Comparison of ENCODE assay signal across 8 cellular contexts in genomic region chr5:34179453-34180190, GRCh38.
DNase-seq lines count a peak whose midpoint lies in the region; ATAC-seq, FAIRE-seq and TF ChIP-seq lines count a peak whose summit lies in the region.
"Not testable (repeated sequence)": the region's sequence is repeated elsewhere in the genome, so short reads cannot be mapped to it uniquely, and the experiment has no call there.

No MANE protein-coding gene starts in this region.

- H3K36me3 Mint-ChIP-seq in activated CD8-positive, alpha-beta memory T cell treated with anti-CD3 and anti-CD28 coated beads, Interleukin-2, amount 10 ng/mL, durations not matched to agents 7 days and 5 days, result peaks cover 10% of the 10 kb centered on the region
- H3K36me3 Mint-ChIP-seq in neural progenitor cell, result not testable (repeated sequence)
- H3K36me3 Mint-ChIP-seq in type B pancreatic cell, result peaks cover 14% of the 10 kb centered on the region

- H3K27ac ChIP-seq in PC-3 (ENCODE audit: low read length); HepG2 (ENCODE audit: extremely low read length, insufficient read depth, low read length); neural progenitor cell: not testable (repeated sequence)
- H3K27ac ChIP-seq in breast epithelium, result peak overlapping the region in 1 of 2 donors; percentile 60

- not testable (repeated sequence) for H3K4me2 ChIP-seq in PC-3 (ENCODE audit: low read length); HepG2 (ENCODE audit: low read depth, low read length); neural progenitor cell

- H3K4me1 ChIP-seq in PC-3 (ENCODE audit: insufficient read depth, low read length); breast epithelium; HepG2 (ENCODE audit: insufficient read depth, low read length); neural progenitor cell: not testable (repeated sequence)

- H3K9me2 ChIP-seq in PC-3 (replicated peaks; ENCODE audit: low read length), result not testable (repeated sequence)

- TF ChIP-seq RAD21 in HepG2 (CRISPR knock-in tag; IDR thresholded peaks at IDR 0.05), result not testable (repeated sequence)

- not testable (repeated sequence) for ATAC-seq in PC-3; activated CD8-positive, alpha-beta memory T cell treated with anti-CD3 and anti-CD28 coated beads, Interleukin-2, amount 10 ng/mL, durations not matched to agents 7 days and 5 days; Right ventricle myocardium inferior; HepG2

- not testable (repeated sequence) for FAIRE-seq in HepG2 (lab: Jason Lieb, UNC)

- H3K79me2 ChIP-seq in PC-3 (ENCODE audit: low read length); HepG2 (ENCODE audit: insufficient read depth, low read length); neural progenitor cell (ENCODE audit: low read depth): not testable (repeated sequence)

- not testable (repeated sequence) for H3K27me3 ChIP-seq in PC-3 (ENCODE audit: low read length); breast epithelium; HepG2 (ENCODE audit: control insufficient read depth in 1 of 2, insufficient read depth in 2 of 2, low read length in 2 of 2); neural progenitor cell

- H3K9ac ChIP-seq in PC-3 (ENCODE audit: low read length); HepG2 (ENCODE audit: insufficient read depth, low read depth, low read length); neural progenitor cell: not testable (repeated sequence)

- not testable (repeated sequence) for H3F3A ChIP-seq in PC-3 (ENCODE audit: low read length, unreplicated experiment); neural progenitor cell (ENCODE audit: low read depth)

- POLR2A ChIA-PET in PC-3 (lab: Charles Lee; ENCODE audit: unreplicated experiment); HepG2 (lab: Yijun Ruan, JAX): not testable (repeated sequence)

- H3K4me3 ChIP-seq in PC-3 (ENCODE audit: low read length); breast epithelium; HepG2 (replicated peaks in 1 of 3; ENCODE audit: insufficient read depth in 1 of 3, low read depth in 2 of 3, low read length in 3 of 3); neural progenitor cell: not testable (repeated sequence)

- not testable (repeated sequence) for H4K20me1 ChIP-seq in PC-3 (ENCODE audit: low read length); HepG2 (ENCODE audit: insufficient read depth, low read length); neural progenitor cell (ENCODE audit: low read depth)

- in situ Hi-C loops in HepG2 (cut with HindIII; ENCODE audit: extremely low pct_ligation_motif_present, low pct_unique_long_range_greater_than_20kb), result loop anchor here (25.0 kb wide), 1 partner anchor 283 kb away; no protein-coding TSS in a partner anchor

- TF ChIP-seq POLR2A in breast epithelium (IDR thresholded peaks at IDR 0.05); HepG2 (IDR thresholded peaks at IDR 0.05; ENCODE audit: insufficient read depth in 1 of 2, low read depth in 2 of 2, low read length in 2 of 2): not testable (repeated sequence)

- not testable (repeated sequence) for H3K9me3 Mint-ChIP-seq in activated CD8-positive, alpha-beta memory T cell treated with anti-CD3 and anti-CD28 coated beads, Interleukin-2, amount 10 ng/mL, durations not matched to agents 7 days and 5 days (ENCODE audit: low read depth); neural progenitor cell; type B pancreatic cell

- H2AFZ ChIP-seq in PC-3 (ENCODE audit: low read length); HepG2 (ENCODE audit: low read length); neural progenitor cell (replicated peaks): not testable (repeated sequence)

- TF ChIP-seq EP300 in HepG2 (IDR thresholded peaks at IDR 0.05; ENCODE audit: low read depth in 2 of 2, low read length in 2 of 2), result not testable (repeated sequence)
- 0 out of 2 replicates have a peak, but pooled peaks have one; percentile 29 for TF ChIP-seq EP300 in HepG2 (CRISPR knock-in tag; IDR thresholded peaks at IDR 0.05; ENCODE audit: borderline replicate concordance)

- DNase-seq in ELF-1 (ENCODE audit: low read depth, low spot score), result peak; percentile 1
- peak; percentile 31 for DNase-seq in PC-3
- peak; percentile 67 for DNase-seq in activated CD8-positive, alpha-beta memory T cell treated with anti-CD3 and anti-CD28 coated beads, Interleukin-2, amount 10 ng/mL, durations not matched to agents 7 days and 5 days
- DNase-seq in breast epithelium (ENCODE audit: low spot score in 2 of 2), result peak; percentile 85 to 94
- peak; percentile 57 for DNase-seq in Right ventricle myocardium inferior (ENCODE audit: missing footprints)
- peak; percentile 0 for DNase-seq in HepG2 (ENCODE audit: low spot score)
- not testable (repeated sequence) for DNase-seq in neural progenitor cell (ENCODE audit: low spot score)
- peak; percentile 77 for DNase-seq in type B pancreatic cell (ENCODE audit: extremely low spot score, unreplicated experiment)

- not testable (repeated sequence) for H3K36me3 ChIP-seq in PC-3 (ENCODE audit: low read depth, low read length); breast epithelium; neural progenitor cell
- peaks cover 7 to 16% of the 10 kb centered on the region in 2 experiments; a peak in 4 of 5 replicates for H3K36me3 ChIP-seq in HepG2 (replicated peaks in 1 of 2; ENCODE audit: control insufficient read depth in 1 of 2, insufficient read depth in 2 of 2, low read length in 2 of 2)

- H3K27ac Mint-ChIP-seq in activated CD8-positive, alpha-beta memory T cell treated with anti-CD3 and anti-CD28 coated beads, Interleukin-2, amount 10 ng/mL, durations not matched to agents 7 days and 5 days, result not testable (repeated sequence)
- peak overlapping the region; percentile 29 for H3K27ac Mint-ChIP-seq in neural progenitor cell
- H3K27ac Mint-ChIP-seq in type B pancreatic cell, result peak overlapping the region; percentile 5

- not testable (repeated sequence) for H3K4me1 Mint-ChIP-seq in activated CD8-positive, alpha-beta memory T cell treated with anti-CD3 and anti-CD28 coated beads, Interleukin-2, amount 10 ng/mL, durations not matched to agents 7 days and 5 days; neural progenitor cell; type B pancreatic cell (ENCODE audit: unreplicated experiment)

- H3K27me3 Mint-ChIP-seq in activated CD8-positive, alpha-beta memory T cell treated with anti-CD3 and anti-CD28 coated beads, Interleukin-2, amount 10 ng/mL, durations not matched to agents 7 days and 5 days; neural progenitor cell (ENCODE audit: insufficient read depth, low read depth); type B pancreatic cell: not testable (repeated sequence)

- not testable (repeated sequence) for BruUV-seq in PC-3 (replicated peaks; lab: Mats Ljungman, UMichigan); HepG2 (replicated peaks; lab: Mats Ljungman, UMichigan)

- TF ChIP-seq CTCF in PC-3 (conservative IDR thresholded peaks at IDR 0.05; ENCODE audit: low read depth, low read length); breast epithelium (IDR thresholded peaks at IDR 0.05); HepG2 (CRISPR knock-in tag; IDR thresholded peaks at IDR 0.05); neural progenitor cell (IDR thresholded peaks at IDR 0.05); type B pancreatic cell (conservative IDR thresholded peaks at IDR 0.05): not testable (repeated sequence)

- not testable (repeated sequence) for H3K4me3 Mint-ChIP-seq in activated CD8-positive, alpha-beta memory T cell treated with anti-CD3 and anti-CD28 coated beads, Interleukin-2, amount 10 ng/mL, durations not matched to agents 7 days and 5 days; neural progenitor cell; type B pancreatic cell

- H3K9me3 ChIP-seq in PC-3 (ENCODE audit: low read length); breast epithelium; HepG2 (ENCODE audit: low read length); neural progenitor cell (ENCODE audit: low read depth): not testable (repeated sequence)

- CTCF ChIA-PET in PC-3 (lab: Charles Lee); activated CD8-positive, alpha-beta memory T cell treated with anti-CD3 and anti-CD28 coated beads, Interleukin-2, amount 10 ng/mL, durations not matched to agents 7 days and 5 days (lab: Charles Lee); HepG2 (lab: Yijun Ruan, JAX; ENCODE audit: low intra/inter-chr PET ratio, low total read pairs): not testable (repeated sequence)

- intact Hi-C loops in PC-3 (cut with micrococcal nuclease); breast epithelium (cut with DNase I; ENCODE audit: low total_unique reads); Right ventricle myocardium inferior (cut with DNase I); HepG2 (cut with micrococcal nuclease; ENCODE audit: unreplicated experiment): not testable (repeated sequence)

- WGBS in HepG2 (ENCODE audit: low lambda C conversion rate), result 95% methylated on average over 10 of the region's 10 CpGs

TF ChIP-seq in HepG2, 621 proteins besides CTCF, POLR2A, EP300 and RAD21 (continues in another document):
- TF ChIP-seq DR1 (CRISPR knock-in tag; IDR thresholded peaks at IDR 0.05), result peak; percentile 55; the same call in 1 of the 2 replicates
